In the genomic region with DNA sequence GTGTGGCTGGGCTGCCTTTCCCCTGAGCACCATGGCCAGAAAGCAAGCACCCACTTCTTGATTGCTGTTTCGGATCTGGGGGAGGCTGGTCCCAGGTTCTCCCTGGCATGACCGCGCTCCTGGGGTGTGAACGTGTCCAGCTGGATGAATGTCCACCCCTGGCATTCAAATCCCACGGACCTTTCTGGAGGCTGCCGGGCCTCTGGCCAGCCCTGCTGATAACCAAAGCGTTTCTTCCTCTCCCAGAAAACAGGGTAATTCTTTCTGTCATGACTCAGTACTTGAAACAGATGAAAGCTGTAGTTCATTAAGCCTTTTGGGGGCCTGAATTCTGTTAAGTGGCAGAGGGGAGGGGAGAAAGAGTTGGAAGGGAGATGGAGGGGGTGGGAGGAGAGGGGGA, we compare ENCODE assay signal across 16 cellular contexts.
A peak's percentile ranks its signal among the peaks of the same experiment; 100 is the strongest.
DNase-seq lines count a peak whose midpoint lies in the region; ATAC-seq and TF ChIP-seq lines count a peak whose summit lies in the region.
"Had no signal": no experiment of that assay in that cellular context is flagged by ENCODE, and none has a peak within 500 bp of the region (broad histone marks: within the 10 kb centered on the region; RNA-seq: fewer than 3 reads in every experiment).

No MANE protein-coding gene starts in this region.

- no peak overlapping the region for H3K27ac ChIP-seq in stomach
- H3K27ac ChIP-seq: A549 had no signal

- H3K27me3 ChIP-seq in stomach: peaks cover 0 to 2% (median 0%) of the 10 kb centered on the region in 3 donors

- peaks cover 9% of the 10 kb centered on the region for H3K9me3 Mint-ChIP-seq in activated CD8-positive, alpha-beta T cell treated with anti-CD3 and anti-CD28 coated beads for 36 hours
- H3K9me3 Mint-ChIP-seq in activated CD8-positive, alpha-beta T cell treated with anti-CD3 and anti-CD28 coated beads, Interleukin-2, amount 10 ng/mL, durations not matched to agents 7 days and 5 days (ENCODE audit: insufficient read depth): no peaks in the 10 kb centered on the region
- no peaks in the 10 kb centered on the region for H3K9me3 Mint-ChIP-seq in activated naive CD4-positive, alpha-beta T cell treated with anti-CD3 and anti-CD28 coated beads for 36 hours
- peaks cover 2% of the 10 kb centered on the region for H3K9me3 Mint-ChIP-seq in glutamatergic neuron (ENCODE audit: unreplicated experiment)
- H3K9me3 Mint-ChIP-seq: GM23338, natural killer cell, WTC11 had no signal

- no peaks in the 10 kb centered on the region for H3K9me3 ChIP-seq in stomach
- H3K9me3 ChIP-seq: A549 had no signal

- H3K36me3 ChIP-seq in stomach: no peaks in the 10 kb centered on the region

- CTCF ChIA-PET in activated CD8-positive, alpha-beta T cell treated with anti-CD3 and anti-CD28 coated beads for 36 hours (lab: Charles Lee): interaction anchor here (1.0 to 1.5 kb wide), 2 partner anchors 17 to 62 kb away, joined by 5 to 6 read pairs; no protein-coding TSS in a partner anchor
- CTCF ChIA-PET in activated CD8-positive, alpha-beta T cell treated with anti-CD3 and anti-CD28 coated beads, Interleukin-2, amount 10 ng/mL, durations not matched to agents 7 days and 5 days (lab: Charles Lee): no interaction called here
- CTCF ChIA-PET in activated naive CD4-positive, alpha-beta T cell treated with anti-CD3 and anti-CD28 coated beads for 36 hours (lab: Charles Lee): no interaction called here

- H3K4me3 ChIP-seq in cardiac fibroblast (replicated peaks in 1 of 2; ENCODE audit: low read depth in 2 of 2, low read length in 2 of 2) (no peak overlapping the region), stomach (no peak overlapping the region)
- H3K4me3 ChIP-seq: A549, GM23338, K562 had no signal

- TF ChIP-seq POLR2A in stomach (IDR thresholded peaks at IDR 0.05): no peak

- no peak for ATAC-seq in activated CD8-positive, alpha-beta T cell treated with anti-CD3 and anti-CD28 coated beads for 36 hours
- ATAC-seq in activated CD8-positive, alpha-beta T cell treated with anti-CD3 and anti-CD28 coated beads, Interleukin-2, amount 10 ng/mL, durations not matched to agents 7 days and 5 days: no peak
- ATAC-seq: A549, GM23338, K562, natural killer cell, WTC11 had no signal

- H3K4me1 Mint-ChIP-seq in activated CD8-positive, alpha-beta T cell treated with anti-CD3 and anti-CD28 coated beads for 36 hours (ENCODE audit: low read depth): peaks cover 70% of the 10 kb centered on the region
- H3K4me1 Mint-ChIP-seq in activated CD8-positive, alpha-beta T cell treated with anti-CD3 and anti-CD28 coated beads, Interleukin-2, amount 10 ng/mL, durations not matched to agents 7 days and 5 days (ENCODE audit: low read depth): peaks cover 37% of the 10 kb centered on the region
- peaks cover 69% of the 10 kb centered on the region for H3K4me1 Mint-ChIP-seq in activated naive CD4-positive, alpha-beta T cell treated with anti-CD3 and anti-CD28 coated beads for 36 hours (ENCODE audit: low read depth)
- H3K4me1 Mint-ChIP-seq in glutamatergic neuron (ENCODE audit: low read depth, unreplicated experiment): peaks cover 7% of the 10 kb centered on the region

- H3K27me3 Mint-ChIP-seq in activated CD8-positive, alpha-beta T cell treated with anti-CD3 and anti-CD28 coated beads for 36 hours: no peaks in the 10 kb centered on the region
- no peaks in the 10 kb centered on the region for H3K27me3 Mint-ChIP-seq in activated CD8-positive, alpha-beta T cell treated with anti-CD3 and anti-CD28 coated beads, Interleukin-2, amount 10 ng/mL, durations not matched to agents 7 days and 5 days (ENCODE audit: low read depth)
- H3K27me3 Mint-ChIP-seq in activated naive CD4-positive, alpha-beta T cell treated with anti-CD3 and anti-CD28 coated beads for 36 hours (ENCODE audit: low read depth): no peaks in the 10 kb centered on the region
- peaks cover 5% of the 10 kb centered on the region for H3K27me3 Mint-ChIP-seq in glutamatergic neuron (ENCODE audit: unreplicated experiment)

- WGBS in stomach, 5 donors: 21 to 37% (median 28%) methylated on average over 7 of the region's 7 CpGs

- H3K36me3 Mint-ChIP-seq in activated CD8-positive, alpha-beta T cell treated with anti-CD3 and anti-CD28 coated beads for 36 hours (ENCODE audit: low read depth): peaks cover 17% of the 10 kb centered on the region
- peaks cover 2% of the 10 kb centered on the region for H3K36me3 Mint-ChIP-seq in activated CD8-positive, alpha-beta T cell treated with anti-CD3 and anti-CD28 coated beads, Interleukin-2, amount 10 ng/mL, durations not matched to agents 7 days and 5 days (ENCODE audit: low read depth)
- H3K36me3 Mint-ChIP-seq in activated naive CD4-positive, alpha-beta T cell treated with anti-CD3 and anti-CD28 coated beads for 36 hours (ENCODE audit: low read depth): no peaks in the 10 kb centered on the region
- H3K36me3 Mint-ChIP-seq in glutamatergic neuron (ENCODE audit: unreplicated experiment): peaks cover 19% of the 10 kb centered on the region
- H3K36me3 Mint-ChIP-seq: natural killer cell, WTC11 had no signal

- intact Hi-C loops in activated CD8-positive, alpha-beta T cell treated with anti-CD3 and anti-CD28 coated beads for 36 hours (cut with micrococcal nuclease): no loop called here
- intact Hi-C loops in stomach (cut with DNase I; ENCODE audit: low total_unique reads): no loop called here
- intact Hi-C loops in activated naive CD4-positive, alpha-beta T cell treated with anti-CD3 and anti-CD28 coated beads for 36 hours (cut with micrococcal nuclease): no loop called here

- no peak overlapping the region for H3K4me3 Mint-ChIP-seq in activated CD8-positive, alpha-beta T cell treated with anti-CD3 and anti-CD28 coated beads for 36 hours
- H3K4me3 Mint-ChIP-seq in activated CD8-positive, alpha-beta T cell treated with anti-CD3 and anti-CD28 coated beads, Interleukin-2, amount 10 ng/mL, durations not matched to agents 7 days and 5 days: no peak overlapping the region
- H3K4me3 Mint-ChIP-seq in activated naive CD4-positive, alpha-beta T cell treated with anti-CD3 and anti-CD28 coated beads for 36 hours: no peak overlapping the region
- no peak overlapping the region for H3K4me3 Mint-ChIP-seq in glutamatergic neuron (ENCODE audit: unreplicated experiment)
- H3K4me3 Mint-ChIP-seq: GM23338, natural killer cell, WTC11 had no signal

- POLR2A ChIA-PET in activated CD8-positive, alpha-beta T cell treated with anti-CD3 and anti-CD28 coated beads for 36 hours (lab: Charles Lee): interaction anchor here (1.2 to 1.7 kb wide), 2 partner anchors 16 to 21 kb away, joined by 3 read pairs; no protein-coding TSS in a partner anchor
- POLR2A ChIA-PET in activated CD8-positive, alpha-beta T cell treated with anti-CD3 and anti-CD28 coated beads, Interleukin-2, amount 10 ng/mL, durations not matched to agents 7 days and 5 days (lab: Charles Lee): no interaction called here

- DNase-seq in activated CD8-positive, alpha-beta T cell treated with anti-CD3 and anti-CD28 coated beads for 36 hours: no peak
- no peak for DNase-seq in activated CD8-positive, alpha-beta T cell treated with anti-CD3 and anti-CD28 coated beads, Interleukin-2, amount 10 ng/mL, durations not matched to agents 7 days and 5 days
- peak; percentile 40 to 79 for DNase-seq in cardiac fibroblast (ENCODE audit: low read depth in 2 of 2)
- peak; percentile 50 for DNase-seq in iris pigment epithelial cell (ENCODE audit: low read depth)
- DNase-seq in stomach: peak; percentile 46
- DNase-seq in globus pallidus (ENCODE audit: low spot score): no peak
- DNase-seq in activated naive CD4-positive, alpha-beta T cell treated with anti-CD3 and anti-CD28 coated beads for 36 hours: no peak
- no peak for DNase-seq in glutamatergic neuron
- DNase-seq: anterior cingulate cortex, natural killer cell, NCI-H1105 treated with DMSO at 0.1 percent for 48 hours, NCI-H446 had no signal

- no peak for TF ChIP-seq CTCF in activated CD8-positive, alpha-beta T cell treated with anti-CD3 and anti-CD28 coated beads for 36 hours (IDR thresholded peaks at IDR 0.05)
- TF ChIP-seq CTCF in cardiac fibroblast (IDR thresholded peaks at IDR 0.05; ENCODE audit: low read depth, low read length) (no peak), stomach (IDR thresholded peaks at IDR 0.05) (no peak), glutamatergic neuron (IDR thresholded peaks at IDR 0.05; ENCODE audit: partially characterized antibody, unreplicated experiment) (no peak)

- H3K4me1 ChIP-seq in stomach: peaks cover 0 to 23% (median 11%) of the 10 kb centered on the region in 4 donors
- H3K4me1 ChIP-seq: A549 had no signal

- TF ChIP-seq EP300 in stomach (IDR thresholded peaks at IDR 0.05): no peak

- peak overlapping the region; percentile 30 for H3K27ac Mint-ChIP-seq in activated CD8-positive, alpha-beta T cell treated with anti-CD3 and anti-CD28 coated beads for 36 hours
- no peak overlapping the region for H3K27ac Mint-ChIP-seq in activated CD8-positive, alpha-beta T cell treated with anti-CD3 and anti-CD28 coated beads, Interleukin-2, amount 10 ng/mL, durations not matched to agents 7 days and 5 days
- no peak overlapping the region for H3K27ac Mint-ChIP-seq in activated naive CD4-positive, alpha-beta T cell treated with anti-CD3 and anti-CD28 coated beads for 36 hours
- H3K27ac Mint-ChIP-seq in glutamatergic neuron (ENCODE audit: unreplicated experiment): no peak overlapping the region
- H3K27ac Mint-ChIP-seq: GM23338, natural killer cell, WTC11 had no signal

Comparison
In these comparisons a context has a peak if more than half of its experiments do, and no peak if none do; other contexts are left out.
1. DNase-seq: peak in cardiac fibroblast (2 of 2), iris pigment epithelial cell (single experiment) and stomach (single experiment); none in activated CD8-positive, alpha-beta T cell treated with anti-CD3 and anti-CD28 coated beads for 36 hours (single experiment), activated CD8-positive, alpha-beta T cell treated with anti-CD3 and anti-CD28 coated beads, Interleukin-2, amount 10 ng/mL, durations not matched to agents 7 days and 5 days (single experiment), globus pallidus (single experiment), activated naive CD4-positive, alpha-beta T cell treated with anti-CD3 and anti-CD28 coated beads for 36 hours (single experiment) and glutamatergic neuron (single experiment).